ENCODE assay signal across 10 cellular contexts in the genomic region with DNA sequence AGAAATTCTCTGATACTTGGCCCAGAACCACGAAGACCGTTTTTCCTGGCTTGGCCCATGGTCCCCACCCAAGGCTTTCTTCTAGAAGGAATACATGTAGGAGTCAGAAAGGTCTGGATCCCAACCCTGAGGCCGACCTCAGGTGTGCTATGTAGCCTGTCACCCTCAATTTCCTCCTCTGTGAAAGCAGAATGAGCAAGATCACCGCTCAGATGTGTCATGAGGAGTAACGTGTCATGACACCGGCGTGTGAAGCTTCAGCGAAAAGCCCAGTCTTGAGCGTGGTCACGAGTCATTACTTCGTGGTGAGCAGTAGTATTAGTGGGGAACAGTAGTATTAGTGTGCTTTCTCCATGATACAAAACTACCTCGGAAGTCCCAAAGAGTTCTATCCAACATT.
A peak's percentile ranks its signal among the peaks of the same experiment; 100 is the strongest.
DNase-seq lines count a peak whose midpoint lies in the region; ATAC-seq and TF ChIP-seq lines count a peak whose summit lies in the region.
"Had no signal": no experiment of that assay in that cellular context is flagged by ENCODE, and none has a peak within 500 bp of the region (broad histone marks: within the 10 kb centered on the region; RNA-seq: fewer than 3 reads in every experiment).

No MANE protein-coding gene starts in this region.

- peaks cover 5% of the 10 kb centered on the region for H3K4me1 ChIP-seq in neural progenitor cell

- H3K36me3 Mint-ChIP-seq in neural progenitor cell = no peaks in the 10 kb centered on the region

- DNase-seq in A172 (ENCODE audit: low spot score) (peak; percentile 43), neural progenitor cell (ENCODE audit: low spot score) (no peak), G401 (ENCODE audit: low spot score) (no peak), NCI-H1694 treated with DMSO at 0.1 percent for 48 hours (lab: John Stamatoyannopoulos, UW) (no peak), NOMO-1 (lab: John Stamatoyannopoulos, UW; ENCODE audit: unreplicated experiment in 2 of 2) (no peak)
- DNase-seq: NCI-H2171, substantia nigra had no signal

- peaks cover 2% of the 10 kb centered on the region for H3K27me3 Mint-ChIP-seq in neural progenitor cell (ENCODE audit: insufficient read depth, low read depth)

- no peaks in the 10 kb centered on the region for H3K79me2 ChIP-seq in neural progenitor cell (ENCODE audit: low read depth)

- H3K9me3 ChIP-seq in neural progenitor cell (ENCODE audit: low read depth) = no peaks in the 10 kb centered on the region

- H3K4me2 ChIP-seq in neural progenitor cell = no peak overlapping the region

- no peak overlapping the region for H3K27ac Mint-ChIP-seq in neural progenitor cell

- no peaks in the 10 kb centered on the region for H4K20me1 ChIP-seq in neural progenitor cell (ENCODE audit: low read depth)

- no peak for TF ChIP-seq CTCF in neural progenitor cell (IDR thresholded peaks at IDR 0.05)

- no peaks in the 10 kb centered on the region for H3K36me3 ChIP-seq in neural progenitor cell

- no peak overlapping the region for H3K4me3 Mint-ChIP-seq in neural progenitor cell

- no peak overlapping the region for H3K4me3 ChIP-seq in neural progenitor cell

- H3F3A ChIP-seq in neural progenitor cell (ENCODE audit: low read depth) = peaks cover 7% of the 10 kb centered on the region

- ATAC-seq in GM18907 (IDR thresholded peaks at IDR 0.05; ENCODE audit: unreplicated experiment) = peak; percentile 43
- peak; percentile 33 for ATAC-seq in HG03159 (IDR thresholded peaks at IDR 0.05; ENCODE audit: unreplicated experiment)
- peak; percentile 90 for ATAC-seq in esophagus mucosa

- no peak overlapping the region for H3K9ac ChIP-seq in neural progenitor cell

- H3K9me3 Mint-ChIP-seq in neural progenitor cell = no peaks in the 10 kb centered on the region

- no peaks in the 10 kb centered on the region for H3K27me3 ChIP-seq in neural progenitor cell

- no peak overlapping the region for H3K27ac ChIP-seq in neural progenitor cell

- in situ Hi-C loops in G401 (cut with HindIII; ENCODE audit: low sequenced_read_pairs) = loop anchor here (25.0 kb wide), 1 partner anchor 262 kb away; no protein-coding TSS in a partner anchor

- H2AFZ ChIP-seq in neural progenitor cell (replicated peaks) = no peak overlapping the region

- peaks cover 10% of the 10 kb centered on the region for H3K4me1 Mint-ChIP-seq in neural progenitor cell

Comparison
In these comparisons a context has a peak if more than half of its experiments do, and no peak if none do; other contexts are left out.
1. ATAC-seq: peak in every context shown above with its lines; median percentile 90 in esophagus mucosa; 43 in GM18907; 33 in HG03159.